Comparison of ENCODE assay signal across 37 cellular contexts in genomic region chr13:26436914-26437313, GRCh38.
"Had no signal": no experiment of that assay in that cellular context is flagged by ENCODE, and none has a peak within 500 bp of the region (broad histone marks: within the 10 kb centered on the region; RNA-seq: fewer than 3 reads in every experiment).

No MANE protein-coding gene starts in this region.

- H3K36me3 ChIP-seq: MG63 had no signal

- DNase-seq: Kasumi-1, MG63, MM.1S, MV-4-11, NCI-H1048, NCI-H1092, NCI-H1092 treated with DMSO at 0.1 percent for 48 hours, NCI-H1105, NCI-H1105 treated with DMSO at 0.1 percent for 48 hours, NCI-H1417, NCI-H1417 treated with DMSO at 0.1 percent for 48 hours, NCI-H1436, NCI-H1436 treated with DMSO at 0.1 percent for 48 hours, NCI-H146, NCI-H1694, NCI-H1694 treated with DMSO at 0.1 percent for 48 hours, NCI-H187, NCI-H187 treated with DMSO at 0.1 percent for 48 hours, NCI-H1930, NCI-H2029, NCI-H2029 treated with DMSO at 0.1 percent for 48 hours, NCI-H2081, NCI-H2081 treated with DMSO at 0.1 percent for 48 hours, NCI-H2107, NCI-H2171, NCI-H2171 treated with DMSO at 0.1 percent for 48 hours, NCI-H2227 treated with DMSO at 0.1 percent for 48 hours, NCI-H226, NCI-H345, NCI-H446, NCI-H446 treated with DMSO at 0.1 percent for 48 hours, NCI-H510A, NCI-H510A treated with DMSO at 0.1 percent for 48 hours, NCI-H524, NCI-H524 treated with DMSO at 0.1 percent for 48 hours, NCI-H526, NCI-H526 treated with DMSO at 0.1 percent for 48 hours had no signal

- H3K27me3 ChIP-seq: MG63 had no signal

- H3K4me3 ChIP-seq: MG63 had no signal
